In the genomic region with DNA sequence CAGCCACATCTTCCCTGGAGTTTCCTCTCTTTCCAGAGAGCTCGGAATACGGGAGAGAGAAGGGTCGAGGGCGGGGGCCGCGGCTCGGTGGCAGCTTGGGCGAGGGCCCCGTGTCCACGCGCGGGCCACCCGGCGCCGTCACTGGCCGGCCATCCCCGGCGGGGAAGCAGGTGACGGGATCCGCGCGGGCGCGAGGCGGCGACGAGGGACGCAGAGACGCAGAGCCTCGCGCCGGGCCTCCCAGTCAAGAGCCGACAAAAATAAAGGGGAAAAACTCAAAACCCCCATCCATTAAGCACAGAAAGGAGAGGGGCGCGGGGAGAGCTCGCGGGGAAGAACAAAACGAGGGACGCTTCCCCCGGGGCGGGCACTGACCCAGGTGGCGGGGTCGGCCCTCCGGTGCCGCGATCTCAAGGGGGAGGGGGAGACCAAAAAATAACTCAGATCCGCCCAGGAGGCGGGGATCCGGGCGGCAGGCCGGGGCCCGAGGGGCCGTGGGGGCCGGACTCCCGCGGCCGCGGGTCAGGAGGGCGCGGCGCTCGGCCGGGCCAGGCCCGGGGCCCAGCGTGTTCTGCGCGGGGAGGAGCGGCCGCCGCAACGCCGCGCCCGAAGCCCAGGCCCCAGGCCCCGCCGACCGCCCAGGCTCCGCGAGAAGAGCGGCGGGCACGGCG, we compare ENCODE assay signal across 1 cellular context.
TF ChIP-seq lines count a peak whose summit lies in the region.

No MANE protein-coding gene starts in this region.

TF ChIP-seq in HepG2, 621 proteins besides CTCF, POLR2A, EP300 and RAD21 (continues in another document):
- TF ChIP-seq MLLT10 (CRISPR knock-in tag; IDR thresholded peaks at IDR 0.05) (no peak), ZNF350 (CRISPR knock-in tag; IDR thresholded peaks at IDR 0.05; ENCODE audit: borderline replicate concordance, low read depth) (no peak), SP5 (CRISPR knock-in tag; IDR thresholded peaks at IDR 0.05; ENCODE audit: borderline replicate concordance, low read depth) (0 out of 2 replicates have a peak, but pooled peaks have one; percentile 5), GLI4 (CRISPR knock-in tag; IDR thresholded peaks at IDR 0.05; ENCODE audit: borderline replicate concordance) (0 out of 2 replicates have a peak, but pooled peaks have one; percentile 82), SNAPC2 (CRISPR knock-in tag; IDR thresholded peaks at IDR 0.05) (0 out of 2 replicates have a peak, but pooled peaks have one; percentile 10), JUN (CRISPR knock-in tag; IDR thresholded peaks at IDR 0.05) (no peak), ZNF20 (CRISPR knock-in tag; IDR thresholded peaks at IDR 0.05) (no peak), EEA1 (CRISPR knock-in tag; IDR thresholded peaks at IDR 0.05; ENCODE audit: borderline replicate concordance) (peak; percentile 32; the same call in 1 of the 2 replicates), ZKSCAN1 (IDR thresholded peaks at IDR 0.05; ENCODE audit: low read length) (no peak), SP140L (CRISPR knock-in tag; IDR thresholded peaks at IDR 0.05; ENCODE audit: borderline replicate concordance) (no peak), CHD2 (IDR thresholded peaks at IDR 0.05; ENCODE audit: low read depth, low read length) (0 out of 2 replicates have a peak, but pooled peaks have one; percentile 41), HNRNPK (IDR thresholded peaks at IDR 0.05; ENCODE audit: low read depth, low read length, poor library complexity, severe bottlenecking) (no peak), CHCHD3 (CRISPR knock-in tag; IDR thresholded peaks at IDR 0.05) (peak; percentile 16; the same call in 1 of the 2 replicates), LCORL (IDR thresholded peaks at IDR 0.05) (no peak), LCORL (CRISPR knock-in tag; IDR thresholded peaks at IDR 0.05) (no peak), SMARCE1 (IDR thresholded peaks at IDR 0.05; ENCODE audit: borderline replicate concordance) (no peak), SALL1 (CRISPR knock-in tag; IDR thresholded peaks at IDR 0.05) (peak; percentile 66), ATF1 (CRISPR knock-in tag; IDR thresholded peaks at IDR 0.05) (no peak), SAP130 (CRISPR knock-in tag; IDR thresholded peaks at IDR 0.05; ENCODE audit: low read depth) (no peak; the same call in 1 of the 2 replicates), BRCA1 (CRISPR knock-in tag; IDR thresholded peaks at IDR 0.05) (no peak), ZNF605 (CRISPR knock-in tag; IDR thresholded peaks at IDR 0.05) (no peak), SNRNP70 (IDR thresholded peaks at IDR 0.05; ENCODE audit: low read depth, low read length) (no peak), FOXK2 (IDR thresholded peaks at IDR 0.05) (no peak), MXD4 (CRISPR knock-in tag; IDR thresholded peaks at IDR 0.05) (0 out of 2 replicates have a peak, but pooled peaks have one; percentile 29), ZNF510 (CRISPR knock-in tag; IDR thresholded peaks at IDR 0.05; ENCODE audit: low read depth) (no peak), ATF7-NPFF (CRISPR knock-in tag; IDR thresholded peaks at IDR 0.05; ENCODE audit: low read depth) (no peak), PHF8 (CRISPR knock-in tag; IDR thresholded peaks at IDR 0.05) (no peak)
- TF ChIP-seq, protein P1, sequence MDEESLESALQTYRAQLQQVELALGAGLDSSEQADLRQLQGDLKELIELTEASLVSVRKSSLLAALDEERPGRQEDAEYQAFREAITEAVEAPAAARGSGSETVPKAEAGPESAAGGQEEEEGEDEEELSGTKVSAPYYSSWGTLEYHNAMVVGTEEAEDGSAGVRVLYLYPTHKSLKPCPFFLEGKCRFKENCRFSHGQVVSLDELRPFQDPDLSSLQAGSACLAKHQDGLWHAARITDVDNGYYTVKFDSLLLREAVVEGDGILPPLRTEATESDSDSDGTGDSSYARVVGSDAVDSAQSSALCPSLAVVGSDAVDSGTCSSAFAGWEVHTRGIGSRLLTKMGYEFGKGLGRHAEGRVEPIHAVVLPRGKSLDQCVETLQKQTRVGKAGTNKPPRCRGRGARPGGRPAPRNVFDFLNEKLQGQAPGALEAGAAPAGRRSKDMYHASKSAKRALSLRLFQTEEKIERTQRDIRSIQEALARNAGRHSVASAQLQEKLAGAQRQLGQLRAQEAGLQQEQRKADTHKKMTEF (CRISPR knock-in tag; IDR thresholded peaks at IDR 0.05), result no peak
- TF ChIP-seq, protein P2, sequence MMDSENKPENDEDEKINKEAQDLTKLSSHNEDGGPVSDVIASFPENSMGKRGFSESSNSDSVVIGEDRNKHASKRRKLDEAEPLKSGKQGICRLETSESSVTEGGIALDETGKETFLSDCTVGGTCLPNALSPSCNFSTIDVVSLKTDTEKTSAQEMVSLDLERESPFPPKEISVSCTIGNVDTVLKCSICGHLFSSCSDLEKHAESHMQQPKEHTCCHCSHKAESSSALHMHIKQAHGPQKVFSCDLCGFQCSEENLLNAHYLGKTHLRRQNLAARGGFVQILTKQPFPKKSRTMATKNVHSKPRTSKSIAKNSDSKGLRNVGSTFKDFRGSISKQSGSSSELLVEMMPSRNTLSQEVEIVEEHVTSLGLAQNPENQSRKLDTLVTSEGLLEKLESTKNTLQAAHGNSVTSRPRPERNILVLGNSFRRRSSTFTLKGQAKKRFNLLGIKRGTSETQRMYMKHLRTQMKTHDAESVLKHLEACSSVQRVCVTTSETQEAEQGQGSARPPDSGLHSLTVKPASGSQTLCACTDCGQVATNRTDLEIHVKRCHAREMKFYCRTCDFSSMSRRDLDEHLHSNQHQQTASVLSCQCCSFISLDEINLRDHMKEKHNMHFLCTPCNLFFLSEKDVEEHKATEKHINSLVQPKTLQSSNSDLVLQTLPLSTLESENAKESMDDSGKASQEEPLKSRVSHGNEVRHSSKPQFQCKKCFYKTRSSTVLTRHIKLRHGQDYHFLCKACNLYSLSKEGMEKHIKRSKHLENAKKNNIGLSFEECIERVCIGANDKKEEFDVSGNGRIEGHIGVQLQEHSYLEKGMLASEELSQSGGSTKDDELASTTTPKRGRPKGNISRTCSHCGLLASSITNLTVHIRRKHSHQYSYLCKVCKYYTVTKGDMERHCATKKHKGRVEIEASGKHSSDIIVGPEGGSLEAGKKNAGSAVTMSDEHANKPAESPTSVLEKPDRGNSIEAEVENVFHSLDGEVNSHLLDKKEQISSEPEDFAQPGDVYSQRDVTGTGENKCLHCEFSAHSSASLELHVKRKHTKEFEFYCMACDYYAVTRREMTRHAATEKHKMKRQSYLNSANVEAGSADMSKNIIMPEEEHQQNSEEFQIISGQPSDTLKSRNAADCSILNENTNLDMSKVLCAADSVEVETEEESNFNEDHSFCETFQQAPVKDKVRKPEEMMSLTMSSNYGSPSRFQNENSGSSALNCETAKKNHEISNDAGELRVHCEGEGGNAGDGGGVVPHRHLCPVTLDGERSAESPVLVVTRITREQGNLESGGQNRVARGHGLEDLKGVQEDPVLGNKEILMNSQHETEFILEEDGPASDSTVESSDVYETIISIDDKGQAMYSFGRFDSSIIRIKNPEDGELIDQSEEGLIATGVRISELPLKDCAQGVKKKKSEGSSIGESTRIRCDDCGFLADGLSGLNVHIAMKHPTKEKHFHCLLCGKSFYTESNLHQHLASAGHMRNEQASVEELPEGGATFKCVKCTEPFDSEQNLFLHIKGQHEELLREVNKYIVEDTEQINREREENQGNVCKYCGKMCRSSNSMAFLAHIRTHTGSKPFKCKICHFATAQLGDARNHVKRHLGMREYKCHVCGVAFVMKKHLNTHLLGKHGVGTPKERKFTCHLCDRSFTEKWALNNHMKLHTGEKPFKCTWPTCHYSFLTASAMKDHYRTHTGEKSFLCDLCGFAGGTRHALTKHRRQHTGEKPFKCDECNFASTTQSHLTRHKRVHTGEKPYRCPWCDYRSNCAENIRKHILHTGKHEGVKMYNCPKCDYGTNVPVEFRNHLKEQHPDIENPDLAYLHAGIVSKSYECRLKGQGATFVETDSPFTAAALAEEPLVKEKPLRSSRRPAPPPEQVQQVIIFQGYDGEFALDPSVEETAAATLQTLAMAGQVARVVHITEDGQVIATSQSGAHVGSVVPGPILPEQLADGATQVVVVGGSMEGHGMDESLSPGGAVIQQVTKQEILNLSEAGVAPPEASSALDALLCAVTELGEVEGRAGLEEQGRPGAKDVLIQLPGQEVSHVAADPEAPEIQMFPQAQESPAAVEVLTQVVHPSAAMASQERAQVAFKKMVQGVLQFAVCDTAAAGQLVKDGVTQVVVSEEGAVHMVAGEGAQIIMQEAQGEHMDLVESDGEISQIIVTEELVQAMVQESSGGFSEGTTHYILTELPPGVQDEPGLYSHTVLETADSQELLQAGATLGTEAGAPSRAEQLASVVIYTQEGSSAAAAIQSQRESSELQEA (CRISPR knock-in tag; IDR thresholded peaks at IDR 0.05; ENCODE audit: not compliant biosample characterization), result peak; percentile 24
- TF ChIP-seq, protein P3, sequence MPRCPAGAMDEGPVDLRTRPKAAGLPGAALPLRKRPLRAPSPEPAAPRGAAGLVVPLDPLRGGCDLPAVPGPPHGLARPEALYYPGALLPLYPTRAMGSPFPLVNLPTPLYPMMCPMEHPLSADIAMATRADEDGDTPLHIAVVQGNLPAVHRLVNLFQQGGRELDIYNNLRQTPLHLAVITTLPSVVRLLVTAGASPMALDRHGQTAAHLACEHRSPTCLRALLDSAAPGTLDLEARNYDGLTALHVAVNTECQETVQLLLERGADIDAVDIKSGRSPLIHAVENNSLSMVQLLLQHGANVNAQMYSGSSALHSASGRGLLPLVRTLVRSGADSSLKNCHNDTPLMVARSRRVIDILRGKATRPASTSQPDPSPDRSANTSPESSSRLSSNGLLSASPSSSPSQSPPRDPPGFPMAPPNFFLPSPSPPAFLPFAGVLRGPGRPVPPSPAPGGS (CRISPR knock-in tag; IDR thresholded peaks at IDR 0.05), result peak; percentile 78; the same call in 1 of the 2 replicates
- TF ChIP-seq, protein P4, sequence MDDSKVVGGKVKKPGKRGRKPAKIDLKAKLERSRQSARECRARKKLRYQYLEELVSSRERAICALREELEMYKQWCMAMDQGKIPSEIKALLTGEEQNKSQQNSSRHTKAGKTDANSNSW (CRISPR knock-in tag; IDR thresholded peaks at IDR 0.05; ENCODE audit: borderline replicate concordance), result 0 out of 2 replicates have a peak, but pooled peaks have one; percentile 36
- TF ChIP-seq, protein P5, sequence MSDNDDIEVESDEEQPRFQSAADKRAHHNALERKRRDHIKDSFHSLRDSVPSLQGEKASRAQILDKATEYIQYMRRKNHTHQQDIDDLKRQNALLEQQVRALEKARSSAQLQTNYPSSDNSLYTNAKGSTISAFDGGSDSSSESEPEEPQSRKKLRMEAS (IDR thresholded peaks at IDR 0.05), result peak; percentile 14; the same call in 1 of the 2 replicates
- TF ChIP-seq, protein P6, sequence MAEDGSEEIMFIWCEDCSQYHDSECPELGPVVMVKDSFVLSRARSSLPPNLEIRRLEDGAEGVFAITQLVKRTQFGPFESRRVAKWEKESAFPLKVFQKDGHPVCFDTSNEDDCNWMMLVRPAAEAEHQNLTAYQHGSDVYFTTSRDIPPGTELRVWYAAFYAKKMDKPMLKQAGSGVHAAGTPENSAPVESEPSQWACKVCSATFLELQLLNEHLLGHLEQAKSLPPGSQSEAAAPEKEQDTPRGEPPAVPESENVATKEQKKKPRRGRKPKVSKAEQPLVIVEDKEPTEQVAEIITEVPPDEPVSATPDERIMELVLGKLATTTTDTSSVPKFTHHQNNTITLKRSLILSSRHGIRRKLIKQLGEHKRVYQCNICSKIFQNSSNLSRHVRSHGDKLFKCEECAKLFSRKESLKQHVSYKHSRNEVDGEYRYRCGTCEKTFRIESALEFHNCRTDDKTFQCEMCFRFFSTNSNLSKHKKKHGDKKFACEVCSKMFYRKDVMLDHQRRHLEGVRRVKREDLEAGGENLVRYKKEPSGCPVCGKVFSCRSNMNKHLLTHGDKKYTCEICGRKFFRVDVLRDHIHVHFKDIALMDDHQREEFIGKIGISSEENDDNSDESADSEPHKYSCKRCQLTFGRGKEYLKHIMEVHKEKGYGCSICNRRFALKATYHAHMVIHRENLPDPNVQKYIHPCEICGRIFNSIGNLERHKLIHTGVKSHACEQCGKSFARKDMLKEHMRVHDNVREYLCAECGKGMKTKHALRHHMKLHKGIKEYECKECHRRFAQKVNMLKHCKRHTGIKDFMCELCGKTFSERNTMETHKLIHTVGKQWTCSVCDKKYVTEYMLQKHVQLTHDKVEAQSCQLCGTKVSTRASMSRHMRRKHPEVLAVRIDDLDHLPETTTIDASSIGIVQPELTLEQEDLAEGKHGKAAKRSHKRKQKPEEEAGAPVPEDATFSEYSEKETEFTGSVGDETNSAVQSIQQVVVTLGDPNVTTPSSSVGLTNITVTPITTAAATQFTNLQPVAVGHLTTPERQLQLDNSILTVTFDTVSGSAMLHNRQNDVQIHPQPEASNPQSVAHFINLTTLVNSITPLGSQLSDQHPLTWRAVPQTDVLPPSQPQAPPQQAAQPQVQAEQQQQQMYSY (CRISPR knock-in tag; IDR thresholded peaks at IDR 0.05), result 0 out of 2 replicates have a peak, but pooled peaks have one; percentile 22
- TF ChIP-seq, protein P7, sequence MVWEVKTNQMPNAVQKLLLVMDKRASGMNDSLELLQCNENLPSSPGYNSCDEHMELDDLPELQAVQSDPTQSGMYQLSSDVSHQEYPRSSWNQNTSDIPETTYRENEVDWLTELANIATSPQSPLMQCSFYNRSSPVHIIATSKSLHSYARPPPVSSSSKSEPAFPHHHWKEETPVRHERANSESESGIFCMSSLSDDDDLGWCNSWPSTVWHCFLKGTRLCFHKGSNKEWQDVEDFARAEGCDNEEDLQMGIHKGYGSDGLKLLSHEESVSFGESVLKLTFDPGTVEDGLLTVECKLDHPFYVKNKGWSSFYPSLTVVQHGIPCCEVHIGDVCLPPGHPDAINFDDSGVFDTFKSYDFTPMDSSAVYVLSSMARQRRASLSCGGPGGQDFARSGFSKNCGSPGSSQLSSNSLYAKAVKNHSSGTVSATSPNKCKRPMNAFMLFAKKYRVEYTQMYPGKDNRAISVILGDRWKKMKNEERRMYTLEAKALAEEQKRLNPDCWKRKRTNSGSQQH (CRISPR knock-in tag; IDR thresholded peaks at IDR 0.05; ENCODE audit: low read depth), result peak; percentile 36; the same call in 1 of the 2 replicates
- TF ChIP-seq, protein P8, sequence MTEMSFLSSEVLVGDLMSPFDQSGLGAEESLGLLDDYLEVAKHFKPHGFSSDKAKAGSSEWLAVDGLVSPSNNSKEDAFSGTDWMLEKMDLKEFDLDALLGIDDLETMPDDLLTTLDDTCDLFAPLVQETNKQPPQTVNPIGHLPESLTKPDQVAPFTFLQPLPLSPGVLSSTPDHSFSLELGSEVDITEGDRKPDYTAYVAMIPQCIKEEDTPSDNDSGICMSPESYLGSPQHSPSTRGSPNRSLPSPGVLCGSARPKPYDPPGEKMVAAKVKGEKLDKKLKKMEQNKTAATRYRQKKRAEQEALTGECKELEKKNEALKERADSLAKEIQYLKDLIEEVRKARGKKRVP (CRISPR knock-in tag; IDR thresholded peaks at IDR 0.05), result peak in 1 of 2 experiments; percentile 40; a peak in 1 of 4 replicates
